ENCODE assay signal across 22 cellular contexts in genomic region chr3:113179235-113179829, GRCh38. TPM values are rescaled to one million over a fixed set of nuclear protein-coding genes. Genes with fewer than 3 reads are reported as not detected.
DNase-seq lines count a peak whose midpoint lies in the region; ATAC-seq, FAIRE-seq and TF ChIP-seq lines count a peak whose summit lies in the region.
"Had no signal": no experiment of that assay in that cellular context is flagged by ENCODE, and none has a peak within 500 bp of the region (broad histone marks: within the 10 kb centered on the region; RNA-seq: fewer than 3 reads in every experiment).

No MANE protein-coding gene starts in this region.

- no peaks in the 10 kb centered on the region for H3K9me3 Mint-ChIP-seq in progenitor cell of endocrine pancreas (ENCODE audit: low read depth)
- H3K9me3 Mint-ChIP-seq in activated CD8-positive, alpha-beta T cell treated with anti-CD3 and anti-CD28 coated beads, Interleukin-2, amount 10 ng/mL, durations not matched to agents 7 days and 5 days (ENCODE audit: insufficient read depth): no peaks in the 10 kb centered on the region
- H3K9me3 Mint-ChIP-seq: CD4-positive, alpha-beta T cell had no signal

- no peak overlapping the region for H3K4me3 ChIP-seq in adipocyte (ENCODE audit: low read length)
- no peak overlapping the region for H3K4me3 ChIP-seq in fibroblast of the aortic adventitia (ENCODE audit: low read depth, low read length)
- H3K4me3 ChIP-seq: BLaER1, GM12878, K562, PC-9 had no signal

- no peak for ATAC-seq in HG03469 (IDR thresholded peaks at IDR 0.05; ENCODE audit: unreplicated experiment)
- ATAC-seq in activated CD8-positive, alpha-beta T cell treated with anti-CD3 and anti-CD28 coated beads, Interleukin-2, amount 10 ng/mL, durations not matched to agents 7 days and 5 days: no peak
- ATAC-seq: GM12878, K562 had no signal

- POLR2A ChIA-PET in activated CD8-positive, alpha-beta T cell treated with anti-CD3 and anti-CD28 coated beads, Interleukin-2, amount 10 ng/mL, durations not matched to agents 7 days and 5 days (lab: Charles Lee): no interaction called here

- peak; percentile 58 for FAIRE-seq in urothelium cell line (lab: Jason Lieb, UNC)
- FAIRE-seq: GM12878, K562 had no signal

- H3K36me3 Mint-ChIP-seq in progenitor cell of endocrine pancreas (ENCODE audit: insufficient read depth): no peaks in the 10 kb centered on the region
- H3K36me3 Mint-ChIP-seq in activated CD8-positive, alpha-beta T cell treated with anti-CD3 and anti-CD28 coated beads, Interleukin-2, amount 10 ng/mL, durations not matched to agents 7 days and 5 days (ENCODE audit: low read depth): no peaks in the 10 kb centered on the region

- peaks cover 4% of the 10 kb centered on the region for H3K4me1 Mint-ChIP-seq in progenitor cell of endocrine pancreas (ENCODE audit: low read depth)
- H3K4me1 Mint-ChIP-seq in activated CD8-positive, alpha-beta T cell treated with anti-CD3 and anti-CD28 coated beads, Interleukin-2, amount 10 ng/mL, durations not matched to agents 7 days and 5 days (ENCODE audit: low read depth): no peaks in the 10 kb centered on the region

- H3K36me3 ChIP-seq in adipocyte (ENCODE audit: control insufficient read depth, insufficient read depth, low read length, severe bottlenecking): no peaks in the 10 kb centered on the region
- H3K36me3 ChIP-seq: BLaER1 had no signal

- H3K27me3 Mint-ChIP-seq in progenitor cell of endocrine pancreas: no peaks in the 10 kb centered on the region
- no peaks in the 10 kb centered on the region for H3K27me3 Mint-ChIP-seq in activated CD8-positive, alpha-beta T cell treated with anti-CD3 and anti-CD28 coated beads, Interleukin-2, amount 10 ng/mL, durations not matched to agents 7 days and 5 days (ENCODE audit: low read depth)

- H3K4me1 ChIP-seq in adipocyte (ENCODE audit: control insufficient read depth, insufficient read depth, low read length): no peaks in the 10 kb centered on the region
- H3K4me1 ChIP-seq: BLaER1, Caco-2 had no signal

- no peak overlapping the region for H3K4me3 Mint-ChIP-seq in progenitor cell of endocrine pancreas (ENCODE audit: low read depth)
- H3K4me3 Mint-ChIP-seq in activated CD8-positive, alpha-beta T cell treated with anti-CD3 and anti-CD28 coated beads, Interleukin-2, amount 10 ng/mL, durations not matched to agents 7 days and 5 days: no peak overlapping the region
- H3K4me3 Mint-ChIP-seq: CD4-positive, alpha-beta T cell had no signal

- H3K27me3 ChIP-seq in adipocyte (replicated peaks; ENCODE audit: control insufficient read depth, insufficient read depth, low read length): no peaks in the 10 kb centered on the region
- H3K27me3 ChIP-seq: BLaER1 had no signal

- H3K9me3 ChIP-seq in adipocyte (ENCODE audit: control insufficient read depth, low read length): peaks cover 3% of the 10 kb centered on the region
- H3K9me3 ChIP-seq: BLaER1, Caco-2 had no signal

- CTCF ChIA-PET in activated CD8-positive, alpha-beta T cell treated with anti-CD3 and anti-CD28 coated beads, Interleukin-2, amount 10 ng/mL, durations not matched to agents 7 days and 5 days (lab: Charles Lee): no interaction called here

- DNase-seq in NCI-H2107 (lab: John Stamatoyannopoulos, UW) (peak; percentile 37), adipocyte (ENCODE audit: low read depth) (peak; percentile 48), fibroblast of the aortic adventitia (ENCODE audit: low read depth) (peak; percentile 2), urothelium cell line (ENCODE audit: low spot score) (no peak), progenitor cell of endocrine pancreas (ENCODE audit: low spot score, unreplicated experiment) (no peak)
- DNase-seq in activated CD8-positive, alpha-beta T cell treated with anti-CD3 and anti-CD28 coated beads, Interleukin-2, amount 10 ng/mL, durations not matched to agents 7 days and 5 days: no peak
- DNase-seq: Caco-2; CD4-positive, alpha-beta T cell; DMS 273 treated with DMSO at 0.1 percent for 48 hours; DMS79 treated with DMSO at 0.1 percent for 48 hours; MM.1S; NCI-H1048; NCI-H1436; NCI-H187 treated with DMSO at 0.1 percent for 48 hours; NCI-H2227 treated with DMSO at 0.1 percent for 48 hours; NCI-H510A; PC-9; SIG-M5 had no signal

- TF ChIP-seq CTCF in fibroblast of the aortic adventitia (IDR thresholded peaks at IDR 0.05; ENCODE audit: insufficient read depth, low read length) (no peak), progenitor cell of endocrine pancreas (IDR thresholded peaks at IDR 0.05; ENCODE audit: unreplicated experiment) (no peak)

- H3K9ac ChIP-seq in adipocyte (ENCODE audit: low read length): no peak overlapping the region
- H3K9ac ChIP-seq: BLaER1 had no signal

- H3K27ac Mint-ChIP-seq in progenitor cell of endocrine pancreas: no peak overlapping the region
- no peak overlapping the region for H3K27ac Mint-ChIP-seq in activated CD8-positive, alpha-beta T cell treated with anti-CD3 and anti-CD28 coated beads, Interleukin-2, amount 10 ng/mL, durations not matched to agents 7 days and 5 days
- H3K27ac Mint-ChIP-seq: CD4-positive, alpha-beta T cell had no signal

RNA-seq across cellular contexts. Expression of gene BOC, which starts 32.0 kb away (rescaled TPM):
- total RNA-seq in fibroblast of the aortic adventitia (ENCODE audit: low replicate concordance): 16.9 and 25.9 TPM in 2 replicates
- 10.8 and 14.2 TPM in 2 replicates for total RNA-seq in progenitor cell of endocrine pancreas
- not detected for total RNA-seq in activated CD8-positive, alpha-beta T cell treated with anti-CD3 and anti-CD28 coated beads, Interleukin-2, amount 10 ng/mL, durations not matched to agents 7 days and 5 days
- total RNA-seq: CD4-positive, alpha-beta T cell; GM12878; K562 had no signal

Comparison
In these comparisons a context has a peak if more than half of its experiments do, and no peak if none do; other contexts are left out.
1. DNase-seq: peak in NCI-H2107 (single experiment), adipocyte (single experiment) and fibroblast of the aortic adventitia (single experiment); none in urothelium cell line (single experiment), progenitor cell of endocrine pancreas (single experiment) and activated CD8-positive, alpha-beta T cell treated with anti-CD3 and anti-CD28 coated beads, Interleukin-2, amount 10 ng/mL, durations not matched to agents 7 days and 5 days (single experiment).
2. RNA of gene BOC, which starts 32.0 kb away (total RNA-seq): 16.9 to 25.9 TPM in fibroblast of the aortic adventitia and 10.8 to 14.2 TPM in progenitor cell of endocrine pancreas; not detected in activated CD8-positive, alpha-beta T cell treated with anti-CD3 and anti-CD28 coated beads, Interleukin-2, amount 10 ng/mL, durations not matched to agents 7 days and 5 days; every median in the first group is over 10 times any median in the second.